Comparison of ENCODE assay signal across 11 cellular contexts in genomic region chr2:43270461-43270860, GRCh38. TPM values are rescaled to one million over a fixed set of nuclear protein-coding genes. Genes with fewer than 3 reads are reported as not detected.
DNase-seq lines count a peak whose midpoint lies in the region; ATAC-seq and TF ChIP-seq lines count a peak whose summit lies in the region.
"Had no signal": no experiment of that assay in that cellular context is flagged by ENCODE, and none has a peak within 500 bp of the region (broad histone marks: within the 10 kb centered on the region; RNA-seq: fewer than 3 reads in every experiment).

No MANE protein-coding gene starts in this region.

- DNase-seq in heart right ventricle = no peak
- DNase-seq in left cardiac atrium = no peak
- DNase-seq in psoas muscle = no peak
- DNase-seq in upper lobe of left lung = no peak
- DNase-seq in activated CD4-positive, alpha-beta memory T cell treated with anti-CD3 and anti-CD28 coated beads for 36 hours = no peak
- DNase-seq in GM03348 (ENCODE audit: low spot score) = no peak
- no peak for DNase-seq in middle frontal gyrus (ENCODE audit: extremely low spot score, low spot score)
- DNase-seq: activated CD8-positive, alpha-beta memory T cell treated with anti-CD3 and anti-CD28 coated beads, Interleukin-2, amount 50 U/mL, for 48 hours; activated naive CD8-positive, alpha-beta T cell treated with anti-CD3 and anti-CD28 coated beads for 36 hours; COR-L47 had no signal

- TF ChIP-seq EP300 in upper lobe of left lung (IDR thresholded peaks at IDR 0.05) = no peak

- H3K9me3 ChIP-seq in heart right ventricle = no peaks in the 10 kb centered on the region
- H3K9me3 ChIP-seq in esophagus (ENCODE audit: control insufficient read depth in 2 of 2, insufficient read depth in 1 of 2, low read depth in 1 of 2, low read length in 1 of 2) = no peaks in the 10 kb centered on the region
- no peaks in the 10 kb centered on the region for H3K9me3 ChIP-seq in psoas muscle
- no peaks in the 10 kb centered on the region for H3K9me3 ChIP-seq in upper lobe of left lung

- intact Hi-C loops in heart right ventricle (cut with DNase I) = no loop called here
- intact Hi-C loops in left cardiac atrium (cut with DNase I) = no loop called here
- intact Hi-C loops in psoas muscle (cut with DNase I) = no loop called here
- intact Hi-C loops in activated CD4-positive, alpha-beta memory T cell treated with anti-CD3 and anti-CD28 coated beads for 36 hours (cut with micrococcal nuclease) = no loop called here

- no peak overlapping the region for H3K27ac Mint-ChIP-seq in activated CD4-positive, alpha-beta memory T cell treated with anti-CD3 and anti-CD28 coated beads for 36 hours
- H3K27ac Mint-ChIP-seq: activated naive CD8-positive, alpha-beta T cell treated with anti-CD3 and anti-CD28 coated beads for 36 hours had no signal

- POLR2A ChIA-PET in activated CD4-positive, alpha-beta memory T cell treated with anti-CD3 and anti-CD28 coated beads for 36 hours (lab: Charles Lee) = no interaction called here

- H3K27ac ChIP-seq in heart right ventricle (peak overlapping the region; percentile 63 to 86 (median 75)), esophagus (ENCODE audit: low read depth in 2 of 2, low read length in 1 of 2) (peak overlapping the region; percentile 48 to 52), psoas muscle (peak overlapping the region; percentile 74), upper lobe of left lung (peak overlapping the region; percentile 70 to 87 (median 76))

- H3K9me3 Mint-ChIP-seq in activated CD4-positive, alpha-beta memory T cell treated with anti-CD3 and anti-CD28 coated beads for 36 hours = no peaks in the 10 kb centered on the region
- H3K9me3 Mint-ChIP-seq: activated naive CD8-positive, alpha-beta T cell treated with anti-CD3 and anti-CD28 coated beads for 36 hours had no signal

- no peak for TF ChIP-seq POLR2A in upper lobe of left lung (IDR thresholded peaks at IDR 0.05)

- TF ChIP-seq CTCF in heart right ventricle (IDR thresholded peaks at IDR 0.05) = no peak
- TF ChIP-seq CTCF in psoas muscle (IDR thresholded peaks at IDR 0.05) = no peak
- no peak for TF ChIP-seq CTCF in upper lobe of left lung (IDR thresholded peaks at IDR 0.05)

- H3K27me3 ChIP-seq in heart right ventricle (no peaks in the 10 kb centered on the region), esophagus (ENCODE audit: control insufficient read depth in 1 of 2, insufficient read depth in 2 of 2, low read length in 2 of 2) (no peaks in the 10 kb centered on the region), psoas muscle (ENCODE audit: insufficient read depth in 3 of 3, low read length in 2 of 3) (no peaks in the 10 kb centered on the region), upper lobe of left lung (no peaks in the 10 kb centered on the region)

- peaks cover 19 to 68% (median 56%) of the 10 kb centered on the region in 9 donors for H3K4me1 ChIP-seq in heart right ventricle
- peaks cover 0 to 4% of the 10 kb centered on the region in 2 donors for H3K4me1 ChIP-seq in esophagus (ENCODE audit: control insufficient read depth in 2 of 2, insufficient read depth in 2 of 2, low read length in 1 of 2)
- peaks cover 12% of the 10 kb centered on the region for H3K4me1 ChIP-seq in psoas muscle
- peaks cover 34 to 45% (median 39%) of the 10 kb centered on the region in 4 donors for H3K4me1 ChIP-seq in upper lobe of left lung

- peaks cover 18% of the 10 kb centered on the region for H3K4me1 Mint-ChIP-seq in activated CD4-positive, alpha-beta memory T cell treated with anti-CD3 and anti-CD28 coated beads for 36 hours (ENCODE audit: low read depth)

- CTCF ChIA-PET in activated CD4-positive, alpha-beta memory T cell treated with anti-CD3 and anti-CD28 coated beads for 36 hours (lab: Charles Lee) = interaction anchor here (1.6 kb wide), 1 partner anchor 323 kb away, joined by 3 read pairs; no protein-coding TSS in a partner anchor

- peaks cover 8% of the 10 kb centered on the region for H3K36me3 Mint-ChIP-seq in activated CD4-positive, alpha-beta memory T cell treated with anti-CD3 and anti-CD28 coated beads for 36 hours

- no peak for ATAC-seq in heart right ventricle
- ATAC-seq in left cardiac atrium = no peak
- ATAC-seq in psoas muscle = no peak
- ATAC-seq in upper lobe of left lung (ENCODE audit: low FRiP score in 2 of 2) = no peak

- H3K36me3 ChIP-seq in heart right ventricle (peaks cover 0 to 5% (median 0%) of the 10 kb centered on the region in 9 donors), esophagus (ENCODE audit: control insufficient read depth in 2 of 2, insufficient read depth in 2 of 2, low read length in 1 of 2) (no peaks in the 10 kb centered on the region), psoas muscle (ENCODE audit: insufficient read depth in 1 of 2, low read depth in 1 of 2) (no peaks in the 10 kb centered on the region), upper lobe of left lung (peaks cover 0 to 3% (median 0%) of the 10 kb centered on the region in 4 donors)

- no peak overlapping the region for H3K4me3 Mint-ChIP-seq in activated CD4-positive, alpha-beta memory T cell treated with anti-CD3 and anti-CD28 coated beads for 36 hours
- H3K4me3 Mint-ChIP-seq: activated naive CD8-positive, alpha-beta T cell treated with anti-CD3 and anti-CD28 coated beads for 36 hours had no signal

- no peaks in the 10 kb centered on the region for H3K27me3 Mint-ChIP-seq in activated CD4-positive, alpha-beta memory T cell treated with anti-CD3 and anti-CD28 coated beads for 36 hours
- H3K27me3 Mint-ChIP-seq: activated naive CD8-positive, alpha-beta T cell treated with anti-CD3 and anti-CD28 coated beads for 36 hours had no signal

- H3K4me3 ChIP-seq in heart right ventricle = no peak overlapping the region
- no peak overlapping the region for H3K4me3 ChIP-seq in esophagus (ENCODE audit: low read depth in 1 of 2, low read length in 2 of 2)
- no peak overlapping the region for H3K4me3 ChIP-seq in psoas muscle
- no peak overlapping the region for H3K4me3 ChIP-seq in upper lobe of left lung

- WGBS in heart right ventricle, 2 donors = 79 to 86% methylated on average over 2 of the region's 2 CpGs
- WGBS in esophagus, 2 donors = 88 to 93% methylated on average over 2 of the region's 2 CpGs
- 86 to 93% (median 90%) methylated on average over 2 of the region's 2 CpGs for WGBS in psoas muscle, 3 donors
- 68 to 84% methylated on average over 2 of the region's 2 CpGs for WGBS in upper lobe of left lung, 2 donors

RNA-seq across cellular contexts. Expression of gene ZFP36L2, which starts 44.1 kb away (rescaled TPM):
- 10 to 100 TPM; 34.4 to 69.6 (median 42.3) TPM for total RNA-seq in heart right ventricle
- polyA plus RNA-seq in heart right ventricle = 10 to 100 TPM; 26.8 to 53.2 TPM
- total RNA-seq in left cardiac atrium = 10 to 100 TPM; 64.0 to 82.1 TPM
- polyA plus RNA-seq in esophagus = 10 to 100 TPM; 48.1 to 64.2 TPM
- total RNA-seq in psoas muscle = 100 to 1,000 TPM in 1 of 4 donors, 10 to 100 TPM in 3; 48.9 to 103 (median 71.4) TPM
- polyA plus RNA-seq in psoas muscle = 10 to 100 TPM; 26.3 to 36.7 (median 34.5) TPM
- total RNA-seq in upper lobe of left lung = 100 to 1,000 TPM in 4 of 6 donors, 10 to 100 TPM in 2; 65.4 to 180 (median 127) TPM
- 10 to 100 TPM; 78.4 to 79.8 TPM for total RNA-seq in activated CD4-positive, alpha-beta memory T cell treated with anti-CD3 and anti-CD28 coated beads for 36 hours
